ENCODE assay signal across 1 cellular context in the genomic region with DNA sequence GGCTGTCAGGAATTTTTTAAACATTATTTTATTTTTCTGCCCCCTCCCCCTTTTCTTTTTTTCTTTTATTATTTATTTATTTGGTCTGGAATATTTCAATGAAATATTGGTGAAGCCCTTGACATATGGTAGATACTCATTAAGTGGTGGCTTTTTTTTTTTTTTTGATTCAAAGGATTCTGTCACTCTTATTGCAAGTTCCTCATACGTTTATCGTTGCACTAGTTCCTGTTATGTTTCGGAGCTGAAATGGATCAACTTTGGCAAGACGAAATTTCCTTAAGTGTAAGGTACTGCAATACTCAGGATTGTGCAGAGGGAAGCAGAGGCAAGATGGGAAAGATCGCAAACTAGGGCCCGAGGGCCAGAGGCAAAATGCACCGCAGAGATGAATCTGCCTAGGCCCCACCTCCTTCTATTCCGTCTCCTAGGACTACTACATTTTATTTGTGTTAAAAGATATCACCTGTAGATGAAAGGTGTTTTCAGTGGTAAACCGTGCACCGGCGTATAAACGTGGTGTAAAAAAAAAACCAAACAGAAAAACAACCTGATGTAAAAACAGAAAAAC.
TF ChIP-seq lines count a peak whose summit lies in the region.

No MANE protein-coding gene starts in this region.

TF ChIP-seq in HepG2, 621 proteins besides CTCF, POLR2A, EP300 and RAD21 (continued from another document):
- TF ChIP-seq, protein P1, sequence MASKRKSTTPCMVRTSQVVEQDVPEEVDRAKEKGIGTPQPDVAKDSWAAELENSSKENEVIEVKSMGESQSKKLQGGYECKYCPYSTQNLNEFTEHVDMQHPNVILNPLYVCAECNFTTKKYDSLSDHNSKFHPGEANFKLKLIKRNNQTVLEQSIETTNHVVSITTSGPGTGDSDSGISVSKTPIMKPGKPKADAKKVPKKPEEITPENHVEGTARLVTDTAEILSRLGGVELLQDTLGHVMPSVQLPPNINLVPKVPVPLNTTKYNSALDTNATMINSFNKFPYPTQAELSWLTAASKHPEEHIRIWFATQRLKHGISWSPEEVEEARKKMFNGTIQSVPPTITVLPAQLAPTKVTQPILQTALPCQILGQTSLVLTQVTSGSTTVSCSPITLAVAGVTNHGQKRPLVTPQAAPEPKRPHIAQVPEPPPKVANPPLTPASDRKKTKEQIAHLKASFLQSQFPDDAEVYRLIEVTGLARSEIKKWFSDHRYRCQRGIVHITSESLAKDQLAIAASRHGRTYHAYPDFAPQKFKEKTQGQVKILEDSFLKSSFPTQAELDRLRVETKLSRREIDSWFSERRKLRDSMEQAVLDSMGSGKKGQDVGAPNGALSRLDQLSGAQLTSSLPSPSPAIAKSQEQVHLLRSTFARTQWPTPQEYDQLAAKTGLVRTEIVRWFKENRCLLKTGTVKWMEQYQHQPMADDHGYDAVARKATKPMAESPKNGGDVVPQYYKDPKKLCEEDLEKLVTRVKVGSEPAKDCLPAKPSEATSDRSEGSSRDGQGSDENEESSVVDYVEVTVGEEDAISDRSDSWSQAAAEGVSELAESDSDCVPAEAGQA (IDR thresholded peaks at IDR 0.05; ENCODE audit: low read depth) = no peak
- TF ChIP-seq, protein P1 (CRISPR knock-in tag; IDR thresholded peaks at IDR 0.05; ENCODE audit: borderline replicate concordance) = no peak
- TF ChIP-seq, protein P2, sequence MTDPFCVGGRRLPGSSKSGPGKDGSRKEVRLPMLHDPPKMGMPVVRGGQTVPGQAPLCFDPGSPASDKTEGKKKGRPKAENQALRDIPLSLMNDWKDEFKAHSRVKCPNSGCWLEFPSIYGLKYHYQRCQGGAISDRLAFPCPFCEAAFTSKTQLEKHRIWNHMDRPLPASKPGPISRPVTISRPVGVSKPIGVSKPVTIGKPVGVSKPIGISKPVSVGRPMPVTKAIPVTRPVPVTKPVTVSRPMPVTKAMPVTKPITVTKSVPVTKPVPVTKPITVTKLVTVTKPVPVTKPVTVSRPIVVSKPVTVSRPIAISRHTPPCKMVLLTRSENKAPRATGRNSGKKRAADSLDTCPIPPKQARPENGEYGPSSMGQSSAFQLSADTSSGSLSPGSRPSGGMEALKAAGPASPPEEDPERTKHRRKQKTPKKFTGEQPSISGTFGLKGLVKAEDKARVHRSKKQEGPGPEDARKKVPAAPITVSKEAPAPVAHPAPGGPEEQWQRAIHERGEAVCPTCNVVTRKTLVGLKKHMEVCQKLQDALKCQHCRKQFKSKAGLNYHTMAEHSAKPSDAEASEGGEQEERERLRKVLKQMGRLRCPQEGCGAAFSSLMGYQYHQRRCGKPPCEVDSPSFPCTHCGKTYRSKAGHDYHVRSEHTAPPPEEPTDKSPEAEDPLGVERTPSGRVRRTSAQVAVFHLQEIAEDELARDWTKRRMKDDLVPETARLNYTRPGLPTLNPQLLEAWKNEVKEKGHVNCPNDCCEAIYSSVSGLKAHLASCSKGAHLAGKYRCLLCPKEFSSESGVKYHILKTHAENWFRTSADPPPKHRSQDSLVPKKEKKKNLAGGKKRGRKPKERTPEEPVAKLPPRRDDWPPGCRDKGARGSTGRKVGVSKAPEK (CRISPR knock-in tag; IDR thresholded peaks at IDR 0.05; ENCODE audit: borderline replicate concordance) = no peak; the same call in 1 of the 2 replicates
- TF ChIP-seq, protein P3, sequence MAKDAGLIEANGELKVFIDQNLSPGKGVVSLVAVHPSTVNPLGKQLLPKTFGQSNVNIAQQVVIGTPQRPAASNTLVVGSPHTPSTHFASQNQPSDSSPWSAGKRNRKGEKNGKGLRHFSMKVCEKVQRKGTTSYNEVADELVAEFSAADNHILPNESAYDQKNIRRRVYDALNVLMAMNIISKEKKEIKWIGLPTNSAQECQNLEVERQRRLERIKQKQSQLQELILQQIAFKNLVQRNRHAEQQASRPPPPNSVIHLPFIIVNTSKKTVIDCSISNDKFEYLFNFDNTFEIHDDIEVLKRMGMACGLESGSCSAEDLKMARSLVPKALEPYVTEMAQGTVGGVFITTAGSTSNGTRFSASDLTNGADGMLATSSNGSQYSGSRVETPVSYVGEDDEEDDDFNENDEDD (CRISPR knock-in tag; IDR thresholded peaks at IDR 0.05; ENCODE audit: borderline replicate concordance) = no peak
- TF ChIP-seq SATB2 (CRISPR knock-in tag; IDR thresholded peaks at IDR 0.05) (0 out of 2 replicates have a peak, but pooled peaks have one; percentile 38), ZNF563 (CRISPR knock-in tag; IDR thresholded peaks at IDR 0.05) (no peak; the same call in 1 of the 2 replicates), ARHGAP35 (CRISPR knock-in tag; IDR thresholded peaks at IDR 0.05; ENCODE audit: borderline replicate concordance) (no peak), ZNF614 (CRISPR knock-in tag; IDR thresholded peaks at IDR 0.05; ENCODE audit: borderline replicate concordance) (peak; percentile 39; the same call in 1 of the 2 replicates), TGIF2 (CRISPR knock-in tag; IDR thresholded peaks at IDR 0.05) (0 out of 2 replicates have a peak, but pooled peaks have one; percentile 30), HOXA9 (CRISPR knock-in tag; IDR thresholded peaks at IDR 0.05; ENCODE audit: borderline replicate concordance) (no peak), ZFAT (CRISPR knock-in tag; conservative IDR thresholded peaks at IDR 0.05) (no peak), KAT7 (CRISPR knock-in tag; IDR thresholded peaks at IDR 0.05; ENCODE audit: borderline replicate concordance) (no peak), ATF7-NPFF (CRISPR knock-in tag; IDR thresholded peaks at IDR 0.05; ENCODE audit: low read depth) (no peak), ZNF136 (CRISPR knock-in tag; IDR thresholded peaks at IDR 0.05; ENCODE audit: low read depth) (no peak)
- TF ChIP-seq, protein P4, sequence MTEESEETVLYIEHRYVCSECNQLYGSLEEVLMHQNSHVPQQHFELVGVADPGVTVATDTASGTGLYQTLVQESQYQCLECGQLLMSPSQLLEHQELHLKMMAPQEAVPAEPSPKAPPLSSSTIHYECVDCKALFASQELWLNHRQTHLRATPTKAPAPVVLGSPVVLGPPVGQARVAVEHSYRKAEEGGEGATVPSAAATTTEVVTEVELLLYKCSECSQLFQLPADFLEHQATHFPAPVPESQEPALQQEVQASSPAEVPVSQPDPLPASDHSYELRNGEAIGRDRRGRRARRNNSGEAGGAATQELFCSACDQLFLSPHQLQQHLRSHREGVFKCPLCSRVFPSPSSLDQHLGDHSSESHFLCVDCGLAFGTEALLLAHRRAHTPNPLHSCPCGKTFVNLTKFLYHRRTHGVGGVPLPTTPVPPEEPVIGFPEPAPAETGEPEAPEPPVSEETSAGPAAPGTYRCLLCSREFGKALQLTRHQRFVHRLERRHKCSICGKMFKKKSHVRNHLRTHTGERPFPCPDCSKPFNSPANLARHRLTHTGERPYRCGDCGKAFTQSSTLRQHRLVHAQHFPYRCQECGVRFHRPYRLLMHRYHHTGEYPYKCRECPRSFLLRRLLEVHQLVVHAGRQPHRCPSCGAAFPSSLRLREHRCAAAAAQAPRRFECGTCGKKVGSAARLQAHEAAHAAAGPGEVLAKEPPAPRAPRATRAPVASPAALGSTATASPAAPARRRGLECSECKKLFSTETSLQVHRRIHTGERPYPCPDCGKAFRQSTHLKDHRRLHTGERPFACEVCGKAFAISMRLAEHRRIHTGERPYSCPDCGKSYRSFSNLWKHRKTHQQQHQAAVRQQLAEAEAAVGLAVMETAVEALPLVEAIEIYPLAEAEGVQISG (CRISPR knock-in tag; IDR thresholded peaks at IDR 0.05) = no peak
